8 cellular contexts compared by ENCODE assay signal in genomic region chr5:139668924-139669680, GRCh38. TPM values are rescaled to one million over a fixed set of nuclear protein-coding genes. Genes with fewer than 3 reads are reported as not detected.
DNase-seq lines count a peak whose midpoint lies in the region; ATAC-seq, FAIRE-seq and TF ChIP-seq lines count a peak whose summit lies in the region.

No MANE protein-coding gene starts in this region.

- H4K8ac ChIP-seq in H9 (replicated peaks; ENCODE audit: insufficient read length, low read depth, low read length), result no peak overlapping the region

- no peak overlapping the region for H2BK15ac ChIP-seq in H9 (ENCODE audit: low read depth, low read length)

- no peak for ATAC-seq in body of pancreas
- ATAC-seq in GM19395 (IDR thresholded peaks at IDR 0.05; ENCODE audit: unreplicated experiment), result no peak
- no peak for ATAC-seq in HG03342 (IDR thresholded peaks at IDR 0.05; ENCODE audit: unreplicated experiment)

- H2BK5ac ChIP-seq in H9 (ENCODE audit: insufficient read length, low read length), result no peak overlapping the region

- peak overlapping the region in 1 of 2 experiments; percentile 21; a peak in 2 of 5 replicates for H3K4me3 Mint-ChIP-seq in H9

- no peak overlapping the region for H3K14ac ChIP-seq in H9 (ENCODE audit: insufficient read depth, low read length)

- H3K9me3 Mint-ChIP-seq in H9, result no peaks in the 10 kb centered on the region

- H2BK20ac ChIP-seq in H9 (ENCODE audit: low read depth, low read length, poor library complexity, severe bottlenecking), result no peak overlapping the region

- H4K91ac ChIP-seq in H9 (ENCODE audit: insufficient read length, low read depth, low read length), result no peak overlapping the region

- BruUV-seq in A673 (replicated peaks; lab: Mats Ljungman, UMichigan), result no TSS peak

- intact Hi-C loops in A673 (cut with micrococcal nuclease; ENCODE audit: unreplicated experiment), result no loop called here
- intact Hi-C loops in body of pancreas (cut with DNase I), result no loop called here

- no peak overlapping the region for H3K4me2 ChIP-seq in H9 (ENCODE audit: insufficient read depth, insufficient read length, low read length)

- no peaks in the 10 kb centered on the region for H3K79me1 ChIP-seq in H9 (ENCODE audit: insufficient read depth, low read depth, low read length, poor library complexity, severe bottlenecking)

- H3K9me3 ChIP-seq in A673 (ENCODE audit: low read depth, low read length, poor library complexity, severe bottlenecking) (no peaks in the 10 kb centered on the region), H9 (ENCODE audit: control insufficient read depth, low read depth, low read length) (no peaks in the 10 kb centered on the region), body of pancreas (no peaks in the 10 kb centered on the region), muscle layer of colon (ENCODE audit: low read length) (no peaks in the 10 kb centered on the region)

- no peak overlapping the region for H2AFZ ChIP-seq in H9 (ENCODE audit: low read length)

- H3K56ac ChIP-seq in H9 (ENCODE audit: insufficient read length, low read depth, low read length), result no peak overlapping the region

- peaks cover 0 to 12% (median 2%) of the 10 kb centered on the region in 3 experiments; a peak in 3 of 7 replicates for H3K36me3 Mint-ChIP-seq in H9 (ENCODE audit: insufficient read depth in 1 of 3, low read depth in 3 of 3)

- POLR2A ChIA-PET in A673 (lab: Charles Lee; ENCODE audit: low non-redundant PET), result interaction anchor here (0.6 kb wide), 1 partner anchor 21 kb away, joined by 3 read pairs; the partner anchor contains the start of gene CXXC5

- peak overlapping the region in 2 of 3 experiments; percentile 1 to 13; a peak in 2 of 7 replicates for H3K27ac Mint-ChIP-seq in H9

- H3K27ac ChIP-seq in A673 (ENCODE audit: low read depth, low read length, poor library complexity, severe bottlenecking) (peak overlapping the region; percentile 91), H9 (ENCODE audit: insufficient read length, low read depth, low read length) (no peak overlapping the region), body of pancreas (peak overlapping the region; percentile 82 to 94 (median 91)), muscle layer of colon (ENCODE audit: low read depth, low read length) (peak overlapping the region; percentile 84)

- peaks cover 44 to 54% of the 10 kb centered on the region in 2 experiments for H3K4me1 Mint-ChIP-seq in H9

- no peak overlapping the region for H3K4ac ChIP-seq in H9 (ENCODE audit: low read depth, low read length)

- H2AK5ac ChIP-seq in H9 (ENCODE audit: insufficient read length, low read length), result no peak overlapping the region

- H3K27me3 ChIP-seq in A673 (replicated peaks; ENCODE audit: insufficient read depth, low read depth, low read length, poor library complexity) (no peaks in the 10 kb centered on the region), H9 (ENCODE audit: insufficient read depth, low read length) (no peaks in the 10 kb centered on the region), body of pancreas (no peaks in the 10 kb centered on the region), muscle layer of colon (ENCODE audit: control insufficient read depth in 1 of 2, insufficient read depth in 2 of 2, low read length in 2 of 2) (no peaks in the 10 kb centered on the region)

- no peak for FAIRE-seq in RCC 7860 (lab: Jason Lieb, UNC)

- CTCF ChIA-PET in A673 (lab: Charles Lee), result no interaction called here

- H3K4me1 ChIP-seq in A673 (ENCODE audit: insufficient read depth, low read length, poor library complexity, severe bottlenecking), result peaks cover 64% of the 10 kb centered on the region
- peaks cover 15% of the 10 kb centered on the region; the same call in 1 of the 2 replicates for H3K4me1 ChIP-seq in H9 (ENCODE audit: insufficient read depth, low read length)
- peaks cover 100% of the 10 kb centered on the region for H3K4me1 ChIP-seq in body of pancreas
- H3K4me1 ChIP-seq in muscle layer of colon (ENCODE audit: insufficient read depth, low read length), result peaks cover 45% of the 10 kb centered on the region

- DNase-seq in A673 (ENCODE audit: low spot score) (no peak), H9 (no peak), body of pancreas (peak in 1 of 4 donors; percentile 23), RCC 7860 (ENCODE audit: low spot score) (no peak), NCI-H2227 treated with DMSO at 0.1 percent for 48 hours (lab: John Stamatoyannopoulos, UW) (no peak)

- no peak overlapping the region for H3K18ac ChIP-seq in H9 (ENCODE audit: insufficient read length, low read depth, low read length)

- no peaks in the 10 kb centered on the region for H4K20me1 ChIP-seq in H9 (ENCODE audit: control insufficient read depth, insufficient read depth, insufficient read length)

- no peak overlapping the region for H3T11ph ChIP-seq in H9 (ENCODE audit: low read length)

- H3K27me3 Mint-ChIP-seq in H9 (ENCODE audit: low read depth), result no peaks in the 10 kb centered on the region

- H3K4me3 ChIP-seq in A673 (ENCODE audit: low read depth, low read length, poor library complexity, severe bottlenecking) (peak overlapping the region; percentile 38), body of pancreas (no peak overlapping the region), muscle layer of colon (ENCODE audit: low read depth in 1 of 2, low read length in 2 of 2) (peak overlapping the region in 1 of 2 donors; percentile 68)

- no peak overlapping the region for H3K23ac ChIP-seq in H9 (ENCODE audit: insufficient read length, low read depth, low read length)

- H3K9ac ChIP-seq in H9 (ENCODE audit: extremely low read depth, insufficient read length, low read length), result no peak overlapping the region
- H3K9ac ChIP-seq in muscle layer of colon (ENCODE audit: low read length), result peak overlapping the region; percentile 82

- peaks cover 36% of the 10 kb centered on the region; the same call in 1 of the 2 replicates for H3K79me2 ChIP-seq in H9 (ENCODE audit: insufficient read depth, low read length)

- TF ChIP-seq CTCF in A673 (conservative IDR thresholded peaks at IDR 0.05; ENCODE audit: low read depth, low read length) (no peak), H9 (conservative IDR thresholded peaks at IDR 0.05) (no peak), body of pancreas (IDR thresholded peaks at IDR 0.05) (no peak)

- H4K5ac ChIP-seq in H9 (ENCODE audit: insufficient read length, low read depth, low read length), result no peak overlapping the region

- no peaks in the 10 kb centered on the region for H3K23me2 ChIP-seq in H9 (ENCODE audit: insufficient read length, low read depth, low read length, poor library complexity, severe bottlenecking)

- no peak overlapping the region for H2BK12ac ChIP-seq in H9 (ENCODE audit: insufficient read length, low read depth, low read length)

- H2BK120ac ChIP-seq in H9 (ENCODE audit: low read depth, low read length, poor library complexity, severe bottlenecking), result no peak overlapping the region

- TF ChIP-seq POLR2A in body of pancreas (IDR thresholded peaks at IDR 0.05), result no peak

- H3K36me3 ChIP-seq in A673 (ENCODE audit: insufficient read depth, low read length, poor library complexity, severe bottlenecking), result no peaks in the 10 kb centered on the region
- no peaks in the 10 kb centered on the region for H3K36me3 ChIP-seq in body of pancreas (replicated peaks in 1 of 2; ENCODE audit: insufficient read depth in 1 of 2, low read depth in 2 of 2)
- H3K36me3 ChIP-seq in muscle layer of colon (ENCODE audit: insufficient read depth, low read length), result no peaks in the 10 kb centered on the region

- no CpG with 5 or more reads among the region's 18 CpGs for WGBS in H9 (ENCODE audit: extremely low coverage, insufficient read length, low lambda C conversion rate)
- 45 to 50% methylated on average over 10 to 18 of the region's 18 CpGs for WGBS in body of pancreas, 2 donors

RNA-seq across cellular contexts. Expression of gene CXXC5, which starts 21.0 kb away (rescaled TPM):
- total RNA-seq in A673 (2021) (56.4 and 57.2 TPM in 2 replicates), H9 (2021) (105 and 107 TPM in 2 replicates), body of pancreas (10 to 100 TPM; 86.6 to 87.7 TPM)
